ENCODE assay signal across 8 cellular contexts in genomic region chr13:77026783-77027621, GRCh38. TPM values are rescaled to one million over a fixed set of nuclear protein-coding genes. Genes with fewer than 3 reads are reported as not detected.
A peak's percentile ranks its signal among the peaks of the same experiment; 100 is the strongest.
DNase-seq lines count a peak whose midpoint lies in the region; ATAC-seq and TF ChIP-seq lines count a peak whose summit lies in the region.

TSS of gene FBXL3 (minus strand) at chr13:77027159. CDS start at chr13:77021860, 5,299 bp downstream.

- intact Hi-C loops in T-helper 1 cell treated with Interleukin-12 subunit alpha and Interleukin-12 subunit beta and Interleukin-4 antibody, amounts not matched to agents 30 ng/mL and 1 ng/mL, for 36 hours (cut with micrococcal nuclease): loop anchor here (1.0 to 5.0 kb wide), 8 partner anchors 35 to 1490 kb away; partner anchors contain the start of genes CLN5, COMMD6 and KCTD12
- intact Hi-C loops in heart right ventricle (cut with DNase I) (loop anchor here in 2 of 10 donors (5.0 kb wide), 2 partner anchors 35 to 300 kb away; partner anchors contain the start of genes CLN5 (in 1 of the 2) and MYCBP2 (in 1 of the 2)), posterior vena cava (cut with DNase I) (loop anchor here in 1 of 2 donors (2.0 kb wide), 1 partner anchor 34 kb away; the partner anchor contains the start of gene CLN5)

- peak in 3 of 4 donors; percentile 29 to 93 (median 85) for TF ChIP-seq POLR2A in upper lobe of left lung (IDR thresholded peaks at IDR 0.05)

- peaks cover 4 to 59% (median 48%) of the 10 kb centered on the region in 9 donors for H3K4me1 ChIP-seq in heart right ventricle
- peaks cover 32 to 50% (median 37%) of the 10 kb centered on the region in 4 donors for H3K4me1 ChIP-seq in upper lobe of left lung

- 0 to 1% methylated on average over 66 to 83 of the region's 83 CpGs for WGBS in heart right ventricle, 2 donors
- 0 to 1% methylated on average over 14 to 25 of the region's 83 CpGs for WGBS in upper lobe of left lung, 2 donors

- TF ChIP-seq CTCF in GM13976 (IDR thresholded peaks at IDR 0.05; ENCODE audit: borderline replicate concordance, control extremely low read depth, extremely low read depth, insufficient read depth, missing control alignments) (no peak), heart right ventricle (IDR thresholded peaks at IDR 0.05) (no peak), upper lobe of left lung (IDR thresholded peaks at IDR 0.05) (no peak)

- H3K36me3 ChIP-seq in heart right ventricle: peaks cover 0 to 7% (median 0%) of the 10 kb centered on the region in 9 donors
- no peaks in the 10 kb centered on the region for H3K36me3 ChIP-seq in upper lobe of left lung

- H3K27me3 ChIP-seq in heart right ventricle (no peaks in the 10 kb centered on the region), upper lobe of left lung (no peaks in the 10 kb centered on the region)

- in situ Hi-C loops in GM13976 (cut with MboI; ENCODE audit: low sequenced_read_pairs, unreplicated experiment): no loop called here

- no peak for TF ChIP-seq EP300 in upper lobe of left lung (IDR thresholded peaks at IDR 0.05)

- H3K27ac ChIP-seq in heart right ventricle (peak within 1 kb of the TSS; percentile 96 to 100 (median 99)), upper lobe of left lung (peak within 1 kb of the TSS; percentile 98 to 100 (median 100))

- ATAC-seq in HG02798 (IDR thresholded peaks at IDR 0.05; ENCODE audit: poor library complexity, unreplicated experiment) (peak; percentile 72), heart right ventricle (peak; percentile 87 to 95 (median 91)), upper lobe of left lung (ENCODE audit: low FRiP score in 2 of 2) (peak; percentile 92 to 95)

- H3K4me3 ChIP-seq in heart right ventricle (peak within 1 kb of the TSS; percentile 70 to 100 (median 92)), upper lobe of left lung (peak within 1 kb of the TSS; percentile 79 to 96 (median 90))

- DNase-seq in GM13976 (ENCODE audit: low spot score) (peak; percentile 94), NCI-H1417 treated with DMSO at 0.1 percent for 48 hours (lab: John Stamatoyannopoulos, UW) (peak; percentile 63), amniotic epithelial cell (ENCODE audit: low read depth) (peak; percentile 84), heart right ventricle (peak; percentile 84 to 87), posterior vena cava (ENCODE audit: low spot score) (peak; percentile 96), upper lobe of left lung (peak; percentile 90 to 98)

- H3K9me3 ChIP-seq in heart right ventricle: no peaks in the 10 kb centered on the region
- no peaks in the 10 kb centered on the region for H3K9me3 ChIP-seq in upper lobe of left lung

RNA-seq across cellular contexts. Expression of gene FBXL3, which starts in this region (rescaled TPM):
- 42.1 and 42.8 TPM in 2 replicates for total RNA-seq in T-helper 1 cell treated with Interleukin-12 subunit alpha and Interleukin-12 subunit beta and Interleukin-4 antibody, amounts not matched to agents 30 ng/mL and 1 ng/mL, for 36 hours
- total RNA-seq in heart right ventricle: 10 to 100 TPM; 26.3 to 41.7 (median 29.2) TPM
- 10 to 100 TPM; 16.5 to 17.7 TPM for polyA plus RNA-seq in heart right ventricle
- 10 to 100 TPM; 75.7 to 76.2 TPM for total RNA-seq in posterior vena cava
- 10 to 100 TPM; 37.7 to 94.9 (median 53.8) TPM for total RNA-seq in upper lobe of left lung

Comparison
In these comparisons a context has a peak if more than half of its experiments do, and no peak if none do; other contexts are left out.
1. Peak in every context shown above with its lines: DNase-seq, ATAC-seq, H3K4me3 ChIP-seq and H3K27ac ChIP-seq.